In genomic region chr9:86586144-86586494, GRCh38 we compare ENCODE assay signal across 17 cellular contexts.
DNase-seq lines count a peak whose midpoint lies in the region; ATAC-seq and TF ChIP-seq lines count a peak whose summit lies in the region.
"Had no signal": no experiment of that assay in that cellular context is flagged by ENCODE, and none has a peak within 500 bp of the region (broad histone marks: within the 10 kb centered on the region; RNA-seq: fewer than 3 reads in every experiment).

No MANE protein-coding gene starts in this region.

- peaks cover 4% of the 10 kb centered on the region for H3K4me1 Mint-ChIP-seq in activated CD4-positive, alpha-beta T cell treated with anti-CD3 and anti-CD28 coated beads, Interleukin-2, amount 10 ng/mL, durations not matched to agents 7 days and 5 days
- H3K4me1 Mint-ChIP-seq: memory B cell had no signal

- H3K36me3 Mint-ChIP-seq in activated CD4-positive, alpha-beta T cell treated with anti-CD3 and anti-CD28 coated beads, Interleukin-2, amount 10 ng/mL, durations not matched to agents 7 days and 5 days (ENCODE audit: low read depth): no peaks in the 10 kb centered on the region
- H3K36me3 Mint-ChIP-seq: memory B cell had no signal

- CTCF ChIA-PET in activated CD4-positive, alpha-beta T cell treated with anti-CD3 and anti-CD28 coated beads, Interleukin-2, amount 10 ng/mL, durations not matched to agents 7 days and 5 days (lab: Charles Lee): no interaction called here
- CTCF ChIA-PET in RWPE1 (lab: Yijun Ruan, JAX): no interaction called here

- intact Hi-C loops in body of pancreas (cut with DNase I): no loop called here

- TF ChIP-seq POLR2A in body of pancreas (IDR thresholded peaks at IDR 0.05): no peak

- ATAC-seq in body of pancreas (peak; percentile 12), thoracic aorta (ENCODE audit: insufficient number of reproducible peaks, low FRiP score, low read depth) (no peak), HG03442 (IDR thresholded peaks at IDR 0.05; ENCODE audit: unreplicated experiment) (no peak)
- ATAC-seq: activated T-cell treated with anti-CD3 and anti-CD28 coated beads, Interleukin-2, amount 50 U/mL, for 4 hours; esophagus mucosa had no signal

- POLR2A ChIA-PET in activated CD4-positive, alpha-beta T cell treated with anti-CD3 and anti-CD28 coated beads, Interleukin-2, amount 10 ng/mL, durations not matched to agents 7 days and 5 days (lab: Charles Lee): no interaction called here
- POLR2A ChIA-PET in RWPE1 (lab: Yijun Ruan, JAX; ENCODE audit: low non-redundant PET): interaction anchor here (0.6 kb wide), 1 partner anchor 35 kb away, joined by 4 read pairs; no protein-coding TSS in a partner anchor

- no peak for DNase-seq in activated CD4-positive, alpha-beta T cell treated with anti-CD3 and anti-CD28 coated beads, Interleukin-2, amount 10 ng/mL, durations not matched to agents 7 days and 5 days
- DNase-seq in activated CD4-positive, alpha-beta T cell treated with anti-CD3 and anti-CD28 coated beads for 1 hour: no peak
- DNase-seq in body of pancreas: no peak
- DNase-seq in thoracic aorta (ENCODE audit: low spot score): no peak
- no peak for DNase-seq in CD1c-positive myeloid dendritic cell (ENCODE audit: extremely low spot score)
- no peak for DNase-seq in RWPE1 (ENCODE audit: low spot score)
- DNase-seq: activated T-cell treated with anti-CD3 and anti-CD28 coated beads, Interleukin-2, amount 50 U/mL, for 4 hours; amniotic stem cell; MG63; NCI-H187 treated with DMSO at 0.1 percent for 48 hours; NCI-H524; pancreas; stimulated activated CD4-positive, alpha-beta T cell treated with anti-CD3 and anti-CD28 coated beads, Interleukin-15, amount 100 ng/mL, for 24 hours had no signal

- no peaks in the 10 kb centered on the region for H3K36me3 ChIP-seq in body of pancreas (replicated peaks in 1 of 2; ENCODE audit: insufficient read depth in 1 of 2, low read depth in 2 of 2)
- no peaks in the 10 kb centered on the region for H3K36me3 ChIP-seq in muscle layer of duodenum (ENCODE audit: control insufficient read depth in 1 of 2, insufficient read depth in 2 of 2, low read length in 2 of 2)
- H3K36me3 ChIP-seq in thoracic aorta: no peaks in the 10 kb centered on the region
- H3K36me3 ChIP-seq: MG63, pancreas had no signal

- H3K27ac Mint-ChIP-seq in activated CD4-positive, alpha-beta T cell treated with anti-CD3 and anti-CD28 coated beads, Interleukin-2, amount 10 ng/mL, durations not matched to agents 7 days and 5 days: peak overlapping the region; percentile 39
- H3K27ac Mint-ChIP-seq: memory B cell had no signal

- H3K9me3 ChIP-seq in body of pancreas (no peaks in the 10 kb centered on the region), muscle layer of duodenum (ENCODE audit: control insufficient read depth in 1 of 2, low read length in 2 of 2) (no peaks in the 10 kb centered on the region), thoracic aorta (no peaks in the 10 kb centered on the region)
- H3K9me3 ChIP-seq: MG63, pancreas had no signal

- H3K4me3 Mint-ChIP-seq in activated CD4-positive, alpha-beta T cell treated with anti-CD3 and anti-CD28 coated beads, Interleukin-2, amount 10 ng/mL, durations not matched to agents 7 days and 5 days: peak overlapping the region; percentile 53
- H3K4me3 Mint-ChIP-seq: activated T-cell treated with anti-CD3 and anti-CD28 coated beads, Interleukin-2, amount 50 U/mL, for 4 hours; memory B cell had no signal

- H3K4me1 ChIP-seq in body of pancreas (no peaks in the 10 kb centered on the region), muscle layer of duodenum (ENCODE audit: control insufficient read depth in 1 of 2, insufficient read depth in 2 of 2, low read length in 2 of 2) (peaks cover 6 to 14% of the 10 kb centered on the region in 2 donors), thoracic aorta (ENCODE audit: control insufficient read depth in 1 of 2, low read depth in 2 of 2) (peaks cover 3 to 5% of the 10 kb centered on the region in 2 donors)
- H3K4me1 ChIP-seq: pancreas had no signal

- H3K9me3 Mint-ChIP-seq in activated CD4-positive, alpha-beta T cell treated with anti-CD3 and anti-CD28 coated beads, Interleukin-2, amount 10 ng/mL, durations not matched to agents 7 days and 5 days: no peaks in the 10 kb centered on the region
- H3K9me3 Mint-ChIP-seq: activated T-cell treated with anti-CD3 and anti-CD28 coated beads, Interleukin-2, amount 50 U/mL, for 4 hours; memory B cell had no signal

- H3K27me3 ChIP-seq in body of pancreas (no peaks in the 10 kb centered on the region), muscle layer of duodenum (ENCODE audit: low read depth, low read length) (no peaks in the 10 kb centered on the region), thoracic aorta (replicated peaks; ENCODE audit: insufficient read depth) (no peaks in the 10 kb centered on the region)
- H3K27me3 ChIP-seq: MG63, pancreas had no signal

- no peaks in the 10 kb centered on the region for H3K27me3 Mint-ChIP-seq in activated CD4-positive, alpha-beta T cell treated with anti-CD3 and anti-CD28 coated beads, Interleukin-2, amount 10 ng/mL, durations not matched to agents 7 days and 5 days

- H3K4me3 ChIP-seq in body of pancreas: no peak overlapping the region
- H3K4me3 ChIP-seq in muscle layer of duodenum (ENCODE audit: low read depth in 1 of 2, low read length in 2 of 2): peak overlapping the region; percentile 34 to 44
- H3K4me3 ChIP-seq in thoracic aorta: peak overlapping the region; percentile 56
- H3K4me3 ChIP-seq: MG63 had no signal

- TF ChIP-seq CTCF in body of pancreas (IDR thresholded peaks at IDR 0.05) (no peak), thoracic aorta (IDR thresholded peaks at IDR 0.05) (no peak), RWPE1 (conservative IDR thresholded peaks at IDR 0.05; ENCODE audit: low read depth) (no peak)

- H3K27ac ChIP-seq in body of pancreas (peak overlapping the region in 2 of 4 donors; percentile 1 to 49), muscle layer of duodenum (ENCODE audit: low read length) (peak overlapping the region; percentile 3), thoracic aorta (no peak overlapping the region), RWPE1 (no peak overlapping the region)

Comparison
In these comparisons a context has a peak if more than half of its experiments do, and no peak if none do; other contexts are left out.
1. H3K4me3 ChIP-seq: peak in muscle layer of duodenum (2 of 2) and thoracic aorta (single experiment); none in body of pancreas (0 of 2).